ENCODE assay signal across 12 cellular contexts in the genomic region with DNA sequence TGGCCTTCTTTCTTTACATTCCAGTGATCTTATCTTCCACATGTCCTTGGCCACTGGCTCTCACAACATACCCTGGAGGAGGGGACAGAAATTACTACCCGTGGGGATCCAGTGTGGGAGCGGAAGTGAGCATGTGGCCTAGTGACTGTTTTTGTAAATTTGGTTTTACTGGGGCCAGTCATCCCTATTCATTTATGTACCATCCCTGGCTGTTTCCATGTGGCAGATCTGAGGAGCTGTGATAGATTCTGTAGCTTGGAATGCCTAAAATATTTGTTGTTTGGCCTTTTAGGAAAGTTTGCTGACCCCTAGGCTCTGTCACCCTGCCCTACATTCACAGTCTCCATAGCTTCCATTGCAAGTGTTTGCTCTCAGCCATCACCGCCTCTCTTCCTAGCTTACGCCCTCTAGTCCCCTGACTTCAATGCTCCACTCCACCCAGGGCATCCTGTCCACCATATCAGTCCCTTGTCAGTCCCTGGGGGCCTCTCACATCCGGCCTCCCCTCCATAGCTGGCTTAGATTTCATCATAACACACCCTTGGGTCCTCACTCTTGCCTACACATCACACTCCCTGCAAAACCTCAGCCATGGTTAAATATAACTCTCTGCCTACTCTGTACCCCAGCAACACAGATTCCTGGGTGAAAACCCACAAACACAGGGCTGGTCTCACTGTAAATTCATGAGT. TPM values are rescaled to one million over a fixed set of nuclear protein-coding genes. Genes with fewer than 3 reads are reported as not detected.
A peak's percentile ranks its signal among the peaks of the same experiment; 100 is the strongest.
DNase-seq lines count a peak whose midpoint lies in the region; ATAC-seq and TF ChIP-seq lines count a peak whose summit lies in the region.
"Had no signal": no experiment of that assay in that cellular context is flagged by ENCODE, and none has a peak within 500 bp of the region (broad histone marks: within the 10 kb centered on the region; RNA-seq: fewer than 3 reads in every experiment).

No MANE protein-coding gene starts in this region.

- H3K27ac Mint-ChIP-seq in activated CD4-positive, alpha-beta T cell treated with anti-CD3 and anti-CD28 coated beads, Interleukin-2, amount 10 ng/mL, durations not matched to agents 7 days and 5 days = peak overlapping the region; percentile 51
- H3K27ac Mint-ChIP-seq: memory B cell had no signal

- TF ChIP-seq CTCF in body of pancreas (IDR thresholded peaks at IDR 0.05) = no peak
- TF ChIP-seq CTCF in parathyroid adenoma (IDR thresholded peaks at IDR 0.05) = no peak
- no peak for TF ChIP-seq CTCF in foreskin fibroblast (IDR thresholded peaks at IDR 0.05; ENCODE audit: low read depth, low read length)

- H3K36me3 Mint-ChIP-seq in activated CD4-positive, alpha-beta T cell treated with anti-CD3 and anti-CD28 coated beads, Interleukin-2, amount 10 ng/mL, durations not matched to agents 7 days and 5 days (ENCODE audit: low read depth) = peaks cover 52% of the 10 kb centered on the region

- H3K4me1 ChIP-seq in body of pancreas (peaks cover 26% of the 10 kb centered on the region), parathyroid adenoma (peaks cover 12% of the 10 kb centered on the region)
- H3K4me1 ChIP-seq: tibial artery had no signal

- 51 to 65% methylated on average over 5 of the region's 5 CpGs for WGBS in body of pancreas, 2 donors

- H3K4me3 ChIP-seq in body of pancreas = no peak overlapping the region
- H3K4me3 ChIP-seq in parathyroid adenoma (ENCODE audit: low read depth, low read length) = no peak overlapping the region
- H3K4me3 ChIP-seq in foreskin fibroblast (ENCODE audit: low read depth in 1 of 2, low read length in 2 of 2) = no peak overlapping the region
- H3K4me3 ChIP-seq: MG63, tibial artery had no signal

- intact Hi-C loops in body of pancreas (cut with DNase I) = no loop called here

- no peak for TF ChIP-seq POLR2A in body of pancreas (IDR thresholded peaks at IDR 0.05)

- no peak for DNase-seq in activated CD4-positive, alpha-beta T cell treated with anti-CD3 and anti-CD28 coated beads, Interleukin-2, amount 10 ng/mL, durations not matched to agents 7 days and 5 days
- no peak for DNase-seq in activated CD4-positive, alpha-beta T cell treated with anti-CD3 and anti-CD28 coated beads for 48 hours
- DNase-seq in MV-4-11 (lab: John Stamatoyannopoulos, UW) (peak; percentile 98), body of pancreas (peak in 1 of 4 donors; percentile 35), midbrain (lab: John Stamatoyannopoulos, UW) (no peak), foreskin fibroblast (no peak)
- DNase-seq: MG63 had no signal

- ATAC-seq in body of pancreas (peak; percentile 22), HG02973 (IDR thresholded peaks at IDR 0.05; ENCODE audit: unreplicated experiment) (no peak)
- ATAC-seq: Panc1 had no signal

- H3K36me3 ChIP-seq in body of pancreas (replicated peaks in 1 of 2; ENCODE audit: insufficient read depth in 1 of 2, low read depth in 2 of 2) (peaks cover 0 to 4% of the 10 kb centered on the region in 2 donors), parathyroid adenoma (ENCODE audit: control insufficient read depth, insufficient read depth, low read length) (no peaks in the 10 kb centered on the region)

- peak overlapping the region; percentile 11 for H3K4me2 ChIP-seq in parathyroid adenoma (ENCODE audit: low read length)

- no peak overlapping the region for H3K27ac ChIP-seq in body of pancreas
- peak overlapping the region; percentile 56 for H3K27ac ChIP-seq in parathyroid adenoma
- H3K27ac ChIP-seq: tibial artery had no signal

- POLR2A ChIA-PET in activated CD4-positive, alpha-beta T cell treated with anti-CD3 and anti-CD28 coated beads, Interleukin-2, amount 10 ng/mL, durations not matched to agents 7 days and 5 days (lab: Charles Lee) = no interaction called here

- H3K9me3 Mint-ChIP-seq in activated CD4-positive, alpha-beta T cell treated with anti-CD3 and anti-CD28 coated beads, Interleukin-2, amount 10 ng/mL, durations not matched to agents 7 days and 5 days = no peaks in the 10 kb centered on the region
- H3K9me3 Mint-ChIP-seq: memory B cell had no signal

- peak overlapping the region; percentile 20 for H2AFZ ChIP-seq in parathyroid adenoma

- H3K79me2 ChIP-seq in parathyroid adenoma = no peaks in the 10 kb centered on the region

- H3K27me3 ChIP-seq in body of pancreas (no peaks in the 10 kb centered on the region), parathyroid adenoma (ENCODE audit: control insufficient read depth, insufficient read depth, low read length) (no peaks in the 10 kb centered on the region)
- H3K27me3 ChIP-seq: MG63, tibial artery had no signal

- H3K9me3 ChIP-seq in body of pancreas = no peaks in the 10 kb centered on the region
- no peaks in the 10 kb centered on the region for H3K9me3 ChIP-seq in parathyroid adenoma (ENCODE audit: control insufficient read depth, low read length)
- H3K9me3 ChIP-seq: MG63, tibial artery had no signal

- no peaks in the 10 kb centered on the region for H3K27me3 Mint-ChIP-seq in activated CD4-positive, alpha-beta T cell treated with anti-CD3 and anti-CD28 coated beads, Interleukin-2, amount 10 ng/mL, durations not matched to agents 7 days and 5 days
- H3K27me3 Mint-ChIP-seq: memory B cell had no signal

- no peaks in the 10 kb centered on the region for H3K4me1 Mint-ChIP-seq in activated CD4-positive, alpha-beta T cell treated with anti-CD3 and anti-CD28 coated beads, Interleukin-2, amount 10 ng/mL, durations not matched to agents 7 days and 5 days

- H3K4me3 Mint-ChIP-seq in activated CD4-positive, alpha-beta T cell treated with anti-CD3 and anti-CD28 coated beads, Interleukin-2, amount 10 ng/mL, durations not matched to agents 7 days and 5 days = no peak overlapping the region
- H3K4me3 Mint-ChIP-seq: memory B cell had no signal

- H3K9ac ChIP-seq in parathyroid adenoma = no peak overlapping the region

- CTCF ChIA-PET in activated CD4-positive, alpha-beta T cell treated with anti-CD3 and anti-CD28 coated beads, Interleukin-2, amount 10 ng/mL, durations not matched to agents 7 days and 5 days (lab: Charles Lee) = interaction anchor here (0.6 to 1.5 kb wide), 3 partner anchors 13 to 363 kb away, joined by 3 read pairs; no protein-coding TSS in a partner anchor

RNA-seq across cellular contexts. Expression of gene DHCR24, which starts 25.8 kb away (rescaled TPM):
- total RNA-seq in activated CD4-positive, alpha-beta T cell treated with anti-CD3 and anti-CD28 coated beads, Interleukin-2, amount 10 ng/mL, durations not matched to agents 7 days and 5 days = 100 to 1,000 TPM in 1 of 2 experiments, 10 to 100 TPM in 1; 84.6 to 102 TPM
- total RNA-seq in body of pancreas = 10 to 100 TPM; 23.6 to 32.3 TPM
